21 cellular contexts compared by ENCODE assay signal in genomic region chr16:69318911-69319289, GRCh38. TPM values are rescaled to one million over a fixed set of nuclear protein-coding genes. Genes with fewer than 3 reads are reported as not detected.
"Had no signal": no experiment of that assay in that cellular context is flagged by ENCODE, and none has a peak within 500 bp of the region (broad histone marks: within the 10 kb centered on the region; RNA-seq: fewer than 3 reads in every experiment).

No MANE protein-coding gene starts in this region.

- ATAC-seq: gastroesophageal sphincter; heart left ventricle; left ventricle myocardium superior; naive thymus-derived CD4-positive, alpha-beta T cell; stimulated activated effector memory CD8-positive, alpha-beta T cell treated with anti-CD3 and anti-CD28 coated beads, Interleukin-12 subunit alpha, Interleukin-12 subunit beta, amount 100 ng/mL, for 72 hours had no signal

- H2AFZ ChIP-seq: neural progenitor cell had no signal

- H3K4me2 ChIP-seq: neural progenitor cell, smooth muscle cell had no signal

- H3K27me3 Mint-ChIP-seq: memory B cell; naive thymus-derived CD4-positive, alpha-beta T cell had no signal

- H3K27ac Mint-ChIP-seq: memory B cell, neural progenitor cell had no signal

- H3K27me3 ChIP-seq: adrenal gland, gastroesophageal sphincter, heart left ventricle, neural progenitor cell, ovary, right lobe of liver, testis, upper lobe of left lung had no signal

- H3K4me1 ChIP-seq: neural progenitor cell, testis had no signal

- H3K9me3 Mint-ChIP-seq: memory B cell; naive thymus-derived CD4-positive, alpha-beta T cell; neural progenitor cell; stimulated activated effector memory CD8-positive, alpha-beta T cell treated with anti-CD3 and anti-CD28 coated beads, Interleukin-12 subunit alpha, Interleukin-12 subunit beta, amount 100 ng/mL, for 72 hours had no signal

- DNase-seq: activated naive CD4-positive, alpha-beta T cell treated with anti-CD3 and anti-CD28 coated beads, Interleukin-2, amount 50 U/mL, for 16 hours; cerebellar nuclear complex; effector CD4-positive, alpha-beta T cell; heart left ventricle; left ventricle myocardium superior; naive thymus-derived CD4-positive, alpha-beta T cell; stimulated activated CD4-positive, alpha-beta T cell treated with anti-CD3 and anti-CD28 coated beads, Interleukin-4, amount 100 ng/mL, for 1 hour; T-helper 1 cell; T1000; testis had no signal

- H3K27ac ChIP-seq: gastroesophageal sphincter, heart left ventricle, neural progenitor cell, ovary, testis, upper lobe of left lung had no signal

- H3K9ac ChIP-seq: neural progenitor cell had no signal

- H3K4me3 ChIP-seq: adrenal gland, gastroesophageal sphincter, heart left ventricle, neural progenitor cell, ovary, right lobe of liver, smooth muscle cell, testis, upper lobe of left lung had no signal

- FAIRE-seq: astrocyte, bronchial epithelial cell had no signal

- H3K4me3 Mint-ChIP-seq: memory B cell; naive thymus-derived CD4-positive, alpha-beta T cell; stimulated activated effector memory CD8-positive, alpha-beta T cell treated with anti-CD3 and anti-CD28 coated beads, Interleukin-12 subunit alpha, Interleukin-12 subunit beta, amount 100 ng/mL, for 72 hours had no signal

- H3K9me3 ChIP-seq: adrenal gland, gastroesophageal sphincter, heart left ventricle, ovary, right lobe of liver, testis, upper lobe of left lung had no signal

- H3K4me1 Mint-ChIP-seq: neural progenitor cell had no signal

- H3K36me3 ChIP-seq: neural progenitor cell, ovary had no signal

RNA-seq across cellular contexts. Expression of gene TMED6, which starts 32.7 kb away (rescaled TPM):
- total RNA-seq: bronchial epithelial cell, left ventricle myocardium superior had no signal
- polyA plus RNA-seq: ovary had no signal
